In the genomic region with DNA sequence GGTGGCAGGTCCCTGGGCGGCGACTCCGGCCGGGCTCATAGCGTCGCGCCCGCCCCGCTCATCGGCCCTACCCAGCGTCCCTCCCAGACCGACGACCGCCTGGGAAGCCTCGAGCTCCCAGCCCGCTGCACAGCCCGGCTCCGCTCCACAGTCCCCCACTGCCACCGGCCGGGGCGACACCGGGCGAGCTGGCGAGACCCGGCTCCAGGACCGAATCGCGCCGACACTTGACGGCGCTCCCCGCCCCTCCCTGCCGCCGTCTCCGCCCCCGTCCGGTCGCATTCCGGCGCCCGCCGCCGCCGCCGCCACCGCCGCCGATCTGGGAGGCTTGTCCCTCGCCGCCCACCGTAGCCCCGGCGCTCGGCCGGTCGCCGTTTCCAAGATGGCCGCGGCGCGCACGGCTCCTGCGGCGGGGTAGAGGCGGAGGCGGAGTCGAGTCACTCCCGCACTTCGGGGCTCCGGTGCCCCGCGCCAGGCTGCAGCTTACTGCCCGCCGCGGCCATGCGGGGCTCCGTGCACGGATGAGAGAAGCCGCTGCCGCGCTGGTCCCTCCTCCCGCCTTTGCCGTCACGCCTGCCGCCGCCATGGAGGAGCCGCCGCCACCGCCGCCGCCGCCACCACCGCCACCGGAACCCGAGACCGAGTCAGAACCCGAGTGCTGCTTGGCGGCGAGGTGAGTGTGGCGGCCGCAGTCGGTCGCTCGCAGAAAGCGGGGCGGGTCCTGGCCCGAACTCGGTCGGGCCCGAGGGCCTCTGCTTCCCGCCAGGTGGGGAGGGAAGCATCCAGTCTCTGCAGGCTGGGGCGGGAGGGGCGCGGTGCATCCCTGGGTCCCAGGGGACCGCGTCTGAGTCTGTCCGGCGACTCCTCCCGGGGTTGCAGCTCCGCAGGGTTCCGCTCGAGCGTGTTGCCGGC, we compare ENCODE assay signal across 1 cellular context.
TF ChIP-seq lines count a peak whose summit lies in the region.

A gene with protein sequence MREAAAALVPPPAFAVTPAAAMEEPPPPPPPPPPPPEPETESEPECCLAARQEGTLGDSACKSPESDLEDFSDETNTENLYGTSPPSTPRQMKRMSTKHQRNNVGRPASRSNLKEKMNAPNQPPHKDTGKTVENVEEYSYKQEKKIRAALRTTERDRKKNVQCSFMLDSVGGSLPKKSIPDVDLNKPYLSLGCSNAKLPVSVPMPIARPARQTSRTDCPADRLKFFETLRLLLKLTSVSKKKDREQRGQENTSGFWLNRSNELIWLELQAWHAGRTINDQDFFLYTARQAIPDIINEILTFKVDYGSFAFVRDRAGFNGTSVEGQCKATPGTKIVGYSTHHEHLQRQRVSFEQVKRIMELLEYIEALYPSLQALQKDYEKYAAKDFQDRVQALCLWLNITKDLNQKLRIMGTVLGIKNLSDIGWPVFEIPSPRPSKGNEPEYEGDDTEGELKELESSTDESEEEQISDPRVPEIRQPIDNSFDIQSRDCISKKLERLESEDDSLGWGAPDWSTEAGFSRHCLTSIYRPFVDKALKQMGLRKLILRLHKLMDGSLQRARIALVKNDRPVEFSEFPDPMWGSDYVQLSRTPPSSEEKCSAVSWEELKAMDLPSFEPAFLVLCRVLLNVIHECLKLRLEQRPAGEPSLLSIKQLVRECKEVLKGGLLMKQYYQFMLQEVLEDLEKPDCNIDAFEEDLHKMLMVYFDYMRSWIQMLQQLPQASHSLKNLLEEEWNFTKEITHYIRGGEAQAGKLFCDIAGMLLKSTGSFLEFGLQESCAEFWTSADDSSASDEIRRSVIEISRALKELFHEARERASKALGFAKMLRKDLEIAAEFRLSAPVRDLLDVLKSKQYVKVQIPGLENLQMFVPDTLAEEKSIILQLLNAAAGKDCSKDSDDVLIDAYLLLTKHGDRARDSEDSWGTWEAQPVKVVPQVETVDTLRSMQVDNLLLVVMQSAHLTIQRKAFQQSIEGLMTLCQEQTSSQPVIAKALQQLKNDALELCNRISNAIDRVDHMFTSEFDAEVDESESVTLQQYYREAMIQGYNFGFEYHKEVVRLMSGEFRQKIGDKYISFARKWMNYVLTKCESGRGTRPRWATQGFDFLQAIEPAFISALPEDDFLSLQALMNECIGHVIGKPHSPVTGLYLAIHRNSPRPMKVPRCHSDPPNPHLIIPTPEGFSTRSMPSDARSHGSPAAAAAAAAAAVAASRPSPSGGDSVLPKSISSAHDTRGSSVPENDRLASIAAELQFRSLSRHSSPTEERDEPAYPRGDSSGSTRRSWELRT (N-terminal part only) (plus strand): TSS at position 359 of the 912 bp plus-strand sequence. CDS start 163 bp downstream, at position 522.

TF ChIP-seq in K562, 482 proteins besides CTCF, POLR2A, EP300 and RAD21 (continued from another document and continues in another):
- peak; percentile 83; the same call in 1 of the 2 replicates for TF ChIP-seq RREB1 (CRISPR knock-in tag; IDR thresholded peaks at IDR 0.05)
- TF ChIP-seq SIN3A (IDR thresholded peaks at IDR 0.05; ENCODE audit: borderline replicate concordance in 2 of 2, control insufficient read depth in 1 of 2, low read depth in 2 of 2, low read length in 2 of 2), result peak; percentile 31 to 51; a peak in 3 of 4 replicates
- peak; percentile 84 to 97 for TF ChIP-seq MAZ (CRISPR knock-in tag; conservative IDR thresholded peaks at IDR 0.05 in 1 of 2, IDR thresholded peaks at IDR 0.05 in 1 of 2)
- TF ChIP-seq RBM25 (IDR thresholded peaks at IDR 0.05; ENCODE audit: low read depth, low read length, severe bottlenecking), result peak; percentile 49
- 0 out of 2 replicates have a peak, but pooled peaks have one; percentile 23 for TF ChIP-seq ZNF395 (CRISPR knock-in tag; IDR thresholded peaks at IDR 0.05)
- peak; percentile 56; the same call in 1 of the 2 replicates for TF ChIP-seq ZNF431 (CRISPR knock-in tag; IDR thresholded peaks at IDR 0.05)
- no peak for TF ChIP-seq POLR3A (IDR thresholded peaks at IDR 0.05; ENCODE audit: borderline replicate concordance, extremely low read depth, insufficient read depth, insufficient read length)
- TF ChIP-seq, protein P1, sequence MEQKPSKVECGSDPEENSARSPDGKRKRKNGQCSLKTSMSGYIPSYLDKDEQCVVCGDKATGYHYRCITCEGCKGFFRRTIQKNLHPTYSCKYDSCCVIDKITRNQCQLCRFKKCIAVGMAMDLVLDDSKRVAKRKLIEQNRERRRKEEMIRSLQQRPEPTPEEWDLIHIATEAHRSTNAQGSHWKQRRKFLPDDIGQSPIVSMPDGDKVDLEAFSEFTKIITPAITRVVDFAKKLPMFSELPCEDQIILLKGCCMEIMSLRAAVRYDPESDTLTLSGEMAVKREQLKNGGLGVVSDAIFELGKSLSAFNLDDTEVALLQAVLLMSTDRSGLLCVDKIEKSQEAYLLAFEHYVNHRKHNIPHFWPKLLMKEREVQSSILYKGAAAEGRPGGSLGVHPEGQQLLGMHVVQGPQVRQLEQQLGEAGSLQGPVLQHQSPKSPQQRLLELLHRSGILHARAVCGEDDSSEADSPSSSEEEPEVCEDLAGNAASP (IDR thresholded peaks at IDR 0.05), result no peak
- TF ChIP-seq COPS2 (conservative IDR thresholded peaks at IDR 0.05), result no peak
- TF ChIP-seq WHSC1 (IDR thresholded peaks at IDR 0.05; ENCODE audit: low read length), result no peak
- TF ChIP-seq RUNX1 (IDR thresholded peaks at IDR 0.05; ENCODE audit: low read depth), result 0 out of 2 replicates have a peak, but pooled peaks have one; percentile 58
- no peak for TF ChIP-seq KDM4B (IDR thresholded peaks at IDR 0.05; ENCODE audit: borderline replicate concordance in 2 of 2, low read depth in 1 of 2)
- TF ChIP-seq SPI1 (IDR thresholded peaks at IDR 0.05; ENCODE audit: borderline replicate concordance, low read depth, low read length), result no peak
- no peak for TF ChIP-seq ZNF174 (CRISPR knock-in tag; IDR thresholded peaks at IDR 0.05)
- TF ChIP-seq E2F3 (CRISPR knock-in tag; IDR thresholded peaks at IDR 0.05), result peak; percentile 69
- peak; percentile 29; the same call in 1 of the 2 replicates for TF ChIP-seq ETS1 (conservative IDR thresholded peaks at IDR 0.05; ENCODE audit: control insufficient read depth, low read depth, low read length)
- no peak; the same call in 1 of the 2 replicates for TF ChIP-seq ZC3H11A (IDR thresholded peaks at IDR 0.05; ENCODE audit: low read depth, low read length)
- TF ChIP-seq GABPB1 (CRISPR knock-in tag; IDR thresholded peaks at IDR 0.05), result peak; percentile 68
- TF ChIP-seq YBX1 (IDR thresholded peaks at IDR 0.05), result no peak
- TF ChIP-seq SNRNP70 (optimal IDR thresholded peaks at IDR 0.05; ENCODE audit: low read depth, low read length), result no peak
- no peak for TF ChIP-seq CBX2 (IDR thresholded peaks at IDR 0.05; ENCODE audit: insufficient read depth, low read length, poor library complexity, severe bottlenecking)
- TF ChIP-seq, protein P2, sequence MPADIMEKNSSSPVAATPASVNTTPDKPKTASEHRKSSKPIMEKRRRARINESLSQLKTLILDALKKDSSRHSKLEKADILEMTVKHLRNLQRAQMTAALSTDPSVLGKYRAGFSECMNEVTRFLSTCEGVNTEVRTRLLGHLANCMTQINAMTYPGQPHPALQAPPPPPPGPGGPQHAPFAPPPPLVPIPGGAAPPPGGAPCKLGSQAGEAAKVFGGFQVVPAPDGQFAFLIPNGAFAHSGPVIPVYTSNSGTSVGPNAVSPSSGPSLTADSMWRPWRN (IDR thresholded peaks at IDR 0.05; ENCODE audit: low read depth), result no peak
- peak; percentile 22 for TF ChIP-seq CHD4 (IDR thresholded peaks at IDR 0.05; ENCODE audit: insufficient read depth, insufficient replicate concordance, low read depth, low read length, poor library complexity, severe bottlenecking)
- TF ChIP-seq ETV5 (CRISPR knock-in tag; IDR thresholded peaks at IDR 0.05; ENCODE audit: low read depth), result peak; percentile 49
- no peak for TF ChIP-seq ELK1 (CRISPR knock-in tag; IDR thresholded peaks at IDR 0.05)
- TF ChIP-seq TBP (optimal IDR thresholded peaks at IDR 0.05; ENCODE audit: low read depth, low read length), result peak; percentile 77
- no peak for TF ChIP-seq PYGO2 (tag; IDR thresholded peaks at IDR 0.05)
- no peak for TF ChIP-seq CSDE1 (IDR thresholded peaks at IDR 0.05)
- TF ChIP-seq CREM (IDR thresholded peaks at IDR 0.05; ENCODE audit: low read depth), result peak; percentile 78
- peak; percentile 65; the same call in 1 of the 2 replicates for TF ChIP-seq LCOR (CRISPR knock-in tag; IDR thresholded peaks at IDR 0.05)
- no peak for TF ChIP-seq PML (IDR thresholded peaks at IDR 0.05; ENCODE audit: low read length)
- peak; percentile 92 for TF ChIP-seq FUS (optimal IDR thresholded peaks at IDR 0.05; ENCODE audit: low read depth, low read length)
- TF ChIP-seq ZC3H4 (CRISPR knock-in tag; IDR thresholded peaks at IDR 0.05; ENCODE audit: borderline replicate concordance), result peak; percentile 87
- TF ChIP-seq SFPQ (IDR thresholded peaks at IDR 0.05; ENCODE audit: low read depth, low read length), result no peak
- TF ChIP-seq BDP1 (IDR thresholded peaks at IDR 0.05; ENCODE audit: insufficient read depth, insufficient read length), result no peak
- TF ChIP-seq ZNF444 (CRISPR knock-in tag; IDR thresholded peaks at IDR 0.05), result no peak
